ENCODE assay signal across 8 cellular contexts in genomic region chr16:58336332-58337089, GRCh38. TPM values are rescaled to one million over a fixed set of nuclear protein-coding genes. Genes with fewer than 3 reads are reported as not detected.
DNase-seq lines count a peak whose midpoint lies in the region; ATAC-seq, FAIRE-seq and TF ChIP-seq lines count a peak whose summit lies in the region.

No MANE protein-coding gene starts in this region.

- CTCF ChIA-PET in HepG2 (lab: Yijun Ruan, JAX; ENCODE audit: low intra/inter-chr PET ratio, low total read pairs) = interaction anchor here (1.2 to 2.5 kb wide), 4 partner anchors 99 to 420 kb away, joined by 5 to 66 read pairs (median 7); no protein-coding TSS in a partner anchor

- H3K4me2 ChIP-seq in HepG2 (ENCODE audit: low read depth, low read length) = peak overlapping the region; percentile 77

- H4K20me1 ChIP-seq in HepG2 (ENCODE audit: insufficient read depth, low read length) = no peaks in the 10 kb centered on the region

- peaks cover 18% of the 10 kb centered on the region for H3K4me1 ChIP-seq in HepG2 (ENCODE audit: insufficient read depth, low read length)

- no peaks in the 10 kb centered on the region for H3K36me3 ChIP-seq in HepG2 (replicated peaks in 1 of 2; ENCODE audit: control insufficient read depth in 1 of 2, insufficient read depth in 2 of 2, low read length in 2 of 2)

- POLR2A ChIA-PET in HepG2 (lab: Yijun Ruan, JAX) = interaction anchor here (1.6 kb wide), 1 partner anchor 152 kb away, joined by 4 read pairs; no protein-coding TSS in a partner anchor

- DNase-seq in ACHN (peak; percentile 79), NCI-H526 (lab: John Stamatoyannopoulos, UW) (peak; percentile 27 to 56), dedifferentiated amniotic fluid mesenchymal stem cell (ENCODE audit: extremely low spot score) (peak; percentile 66), HepG2 (ENCODE audit: low spot score) (peak; percentile 78)
- DNase-seq in activated CD4-positive, alpha-beta T cell treated with anti-CD3 and anti-CD28 coated beads for 48 hours = peak; percentile 92
- peak; percentile 77 to 91 for DNase-seq in stimulated activated CD4-positive, alpha-beta T cell treated with anti-CD3 and anti-CD28 coated beads, Interleukin-4, amount 100 ng/mL, for 48 hours (ENCODE audit: low read depth in 2 of 2)

- no peak overlapping the region for H2AFZ ChIP-seq in HepG2 (ENCODE audit: low read length)

- H3K4me3 ChIP-seq in HepG2 (replicated peaks in 1 of 3; ENCODE audit: insufficient read depth in 1 of 3, low read depth in 2 of 3, low read length in 3 of 3) = peak overlapping the region in 2 of 3 experiments; percentile 30 to 42; a peak in 2 of 6 replicates

- TF ChIP-seq CTCF in HepG2 (CRISPR knock-in tag; IDR thresholded peaks at IDR 0.05) = peak; percentile 94

- in situ Hi-C loops in ACHN (cut with HindIII; ENCODE audit: low pct_ligation_motif_present, low pct_unique_long_range_greater_than_20kb, low sequenced_read_pairs) = no loop called here
- in situ Hi-C loops in HepG2 (cut with HindIII; ENCODE audit: extremely low pct_ligation_motif_present, low pct_unique_long_range_greater_than_20kb) = loop anchor here (5.0 to 10.0 kb wide), 3 partner anchors 151 to 418 kb away; no protein-coding TSS in a partner anchor

- no peak overlapping the region for H3K9ac ChIP-seq in HepG2 (ENCODE audit: insufficient read depth, low read depth, low read length)

- H3K27ac ChIP-seq in HepG2 (ENCODE audit: extremely low read length, insufficient read depth, low read length) = no peak overlapping the region

- no TSS peak for BruUV-seq in HepG2 (replicated peaks; lab: Mats Ljungman, UMichigan)

- 14% methylated on average over 24 of the region's 24 CpGs for WGBS in HepG2 (ENCODE audit: low lambda C conversion rate)

- no peaks in the 10 kb centered on the region for H3K79me2 ChIP-seq in HepG2 (ENCODE audit: insufficient read depth, low read length)

- TF ChIP-seq EP300 in HepG2 (IDR thresholded peaks at IDR 0.05; ENCODE audit: low read depth in 2 of 2, low read length in 2 of 2) (no peak), HepG2 (CRISPR knock-in tag; IDR thresholded peaks at IDR 0.05; ENCODE audit: borderline replicate concordance) (no peak)

- intact Hi-C loops in HepG2 (cut with micrococcal nuclease; ENCODE audit: unreplicated experiment) = loop anchor here (1.0 to 5.0 kb wide), 4 partner anchors 151 to 420 kb away; no protein-coding TSS in a partner anchor

- TF ChIP-seq RAD21 in HepG2 (CRISPR knock-in tag; IDR thresholded peaks at IDR 0.05) = peak; percentile 90

- no peak for TF ChIP-seq POLR2A in HepG2 (IDR thresholded peaks at IDR 0.05; ENCODE audit: insufficient read depth in 1 of 2, low read depth in 2 of 2, low read length in 2 of 2)

- peak; percentile 100 for FAIRE-seq in HepG2 (lab: Jason Lieb, UNC)

- no peaks in the 10 kb centered on the region for H3K9me3 ChIP-seq in HepG2 (ENCODE audit: low read length)

- ATAC-seq in GM18508 (IDR thresholded peaks at IDR 0.05; ENCODE audit: insufficient read depth, unreplicated experiment) (peak; percentile 74), HG03135 (IDR thresholded peaks at IDR 0.05; ENCODE audit: unreplicated experiment) (peak; percentile 90), HepG2 (peak; percentile 87)

- H3K27me3 ChIP-seq in HepG2 (ENCODE audit: control insufficient read depth in 1 of 2, insufficient read depth in 2 of 2, low read length in 2 of 2) = no peaks in the 10 kb centered on the region

TF ChIP-seq in HepG2, 621 proteins besides CTCF, POLR2A, EP300 and RAD21 (continues in another document):
- TF ChIP-seq ZNF574 (CRISPR knock-in tag; IDR thresholded peaks at IDR 0.05) (0 out of 2 replicates have a peak, but pooled peaks have one; percentile 47), ZNF354B (CRISPR knock-in tag; IDR thresholded peaks at IDR 0.05) (0 out of 2 replicates have a peak, but pooled peaks have one; percentile 28), ZFAT (CRISPR knock-in tag; conservative IDR thresholded peaks at IDR 0.05) (no peak), TBL1XR1 (IDR thresholded peaks at IDR 0.05; ENCODE audit: borderline replicate concordance, low read length, partially characterized antibody) (no peak), HNF4G (IDR thresholded peaks at IDR 0.05; ENCODE audit: borderline replicate concordance, low read depth, low read length) (no peak), HNF4G (CRISPR knock-in tag; IDR thresholded peaks at IDR 0.05; ENCODE audit: borderline replicate concordance, low read depth) (no peak)

RNA-seq across cellular contexts. Expression of gene PRSS54, which starts 41.7 kb away (rescaled TPM):
- not detected in 2 replicates for total RNA-seq in HepG2 (2016; rRNA removed; fragmentation: Illumina TruSeq; extraction: Trizol)
- total RNA-seq in HepG2 (2016; cell fraction: cytosol; rRNA removed; fragmentation: Illumina TruSeq; extraction: Trizol; ENCODE audit: low read depth) = not detected in 2 replicates
- total RNA-seq in HepG2 (2016; cell fraction: insoluble cytoplasmic fraction; rRNA removed; fragmentation: Illumina TruSeq; extraction: Trizol) = not detected in 2 replicates
- total RNA-seq in HepG2 (2016; cell fraction: membrane; rRNA removed; fragmentation: Illumina TruSeq; extraction: Trizol) = not detected in 2 replicates
- not detected in 2 replicates for total RNA-seq in HepG2 (2016; cell fraction: nucleus; rRNA removed; fragmentation: Illumina TruSeq; extraction: Trizol)
- not detected in 2 replicates for polyA plus RNA-seq in HepG2 (2011; rRNA removed)
- polyA plus RNA-seq in HepG2 (2011; cell fraction: cytosol; rRNA removed) = not detected in 2 replicates
- polyA plus RNA-seq in HepG2 (2011; cell fraction: nucleus; rRNA removed) = not detected in 2 replicates
- polyA plus RNA-seq in HepG2 (2012) = not detected in 2 replicates
- not detected in 2 replicates for polyA plus RNA-seq in HepG2 (2016; cell fraction: cytosol; fragmentation: Illumina TruSeq; extraction: Trizol; ENCODE audit: low read depth)
- polyA plus RNA-seq in HepG2 (2016; cell fraction: insoluble cytoplasmic fraction; fragmentation: Illumina TruSeq; extraction: Trizol; ENCODE audit: low read depth) = not detected in 2 replicates
- not detected in 2 replicates for polyA plus RNA-seq in HepG2 (2016; cell fraction: membrane; fragmentation: Illumina TruSeq; extraction: Trizol; ENCODE audit: low read depth)
- polyA plus RNA-seq in HepG2 (2016; cell fraction: nucleus; fragmentation: Illumina TruSeq; extraction: Trizol; ENCODE audit: insufficient read depth, low read depth) = not detected in 2 replicates
- not detected in 2 replicates for polyA minus RNA-seq in HepG2 (2011; rRNA and poly(A)+ RNA removed; ENCODE audit: low replicate concordance)
- not detected in 2 replicates for polyA minus RNA-seq in HepG2 (2011; cell fraction: cytosol; rRNA and poly(A)+ RNA removed)
- not detected in 2 replicates for polyA minus RNA-seq in HepG2 (2011; cell fraction: nucleus; rRNA and poly(A)+ RNA removed)

RNA-seq across cellular contexts. Expression of gene GINS3, which starts 55.8 kb away (rescaled TPM):
- 19.3 and 28.4 TPM in 2 replicates for total RNA-seq in HepG2 (2016; rRNA removed; fragmentation: Illumina TruSeq; extraction: Trizol)
- total RNA-seq in HepG2 (2016; cell fraction: cytosol; rRNA removed; fragmentation: Illumina TruSeq; extraction: Trizol; ENCODE audit: low read depth) = 4.4 and 4.7 TPM in 2 replicates
- total RNA-seq in HepG2 (2016; cell fraction: insoluble cytoplasmic fraction; rRNA removed; fragmentation: Illumina TruSeq; extraction: Trizol) = 20.6 and 28.8 TPM in 2 replicates
- 12.4 TPM in 2 replicates for total RNA-seq in HepG2 (2016; cell fraction: membrane; rRNA removed; fragmentation: Illumina TruSeq; extraction: Trizol)
- total RNA-seq in HepG2 (2016; cell fraction: nucleus; rRNA removed; fragmentation: Illumina TruSeq; extraction: Trizol) = 10.8 and 11.4 TPM in 2 replicates
- polyA plus RNA-seq in HepG2 (2011; rRNA removed) = 5.4 and 6.5 TPM in 2 replicates
- 4.5 and 4.8 TPM in 2 replicates for polyA plus RNA-seq in HepG2 (2011; cell fraction: cytosol; rRNA removed)
- 2.4 and 3.0 TPM in 2 replicates for polyA plus RNA-seq in HepG2 (2011; cell fraction: nucleus; rRNA removed)
- 2.6 and 4.9 TPM in 2 replicates for polyA plus RNA-seq in HepG2 (2012)
- polyA plus RNA-seq in HepG2 (2016; cell fraction: cytosol; fragmentation: Illumina TruSeq; extraction: Trizol; ENCODE audit: low read depth) = 2.3 and 2.7 TPM in 2 replicates
- 32.3 and 33.0 TPM in 2 replicates for polyA plus RNA-seq in HepG2 (2016; cell fraction: insoluble cytoplasmic fraction; fragmentation: Illumina TruSeq; extraction: Trizol; ENCODE audit: low read depth)
- polyA plus RNA-seq in HepG2 (2016; cell fraction: membrane; fragmentation: Illumina TruSeq; extraction: Trizol; ENCODE audit: low read depth) = 5.0 and 6.1 TPM in 2 replicates
- polyA plus RNA-seq in HepG2 (2016; cell fraction: nucleus; fragmentation: Illumina TruSeq; extraction: Trizol; ENCODE audit: insufficient read depth, low read depth) = 13.6 and 14.2 TPM in 2 replicates
- polyA minus RNA-seq in HepG2 (2011; rRNA and poly(A)+ RNA removed; ENCODE audit: low replicate concordance) = 6.5 and 30.3 TPM in 2 replicates
- 2.4 and 3.4 TPM in 2 replicates for polyA minus RNA-seq in HepG2 (2011; cell fraction: cytosol; rRNA and poly(A)+ RNA removed)
- polyA minus RNA-seq in HepG2 (2011; cell fraction: nucleus; rRNA and poly(A)+ RNA removed) = 3.1 and 3.5 TPM in 2 replicates

Comparison
In these comparisons a context has a peak if more than half of its experiments do, and no peak if none do; other contexts are left out.
1. DNase-seq: peak in every context shown above with its lines; median percentile 92 in activated CD4-positive, alpha-beta T cell treated with anti-CD3 and anti-CD28 coated beads for 48 hours; 84 in stimulated activated CD4-positive, alpha-beta T cell treated with anti-CD3 and anti-CD28 coated beads, Interleukin-4, amount 100 ng/mL, for 48 hours; 79 in ACHN; 78 in HepG2; 66 in dedifferentiated amniotic fluid mesenchymal stem cell; 42 in NCI-H526.